ENCODE assay signal across 15 cellular contexts in genomic region chr22:25514436-25514835, GRCh38. TPM values are rescaled to one million over a fixed set of nuclear protein-coding genes. Genes with fewer than 3 reads are reported as not detected.
DNase-seq lines count a peak whose midpoint lies in the region; ATAC-seq, FAIRE-seq and TF ChIP-seq lines count a peak whose summit lies in the region.
"Had no signal": no experiment of that assay in that cellular context is flagged by ENCODE, and none has a peak within 500 bp of the region (broad histone marks: within the 10 kb centered on the region; RNA-seq: fewer than 3 reads in every experiment).

No MANE protein-coding gene starts in this region.

- TF ChIP-seq CTCF in HepG2 (CRISPR knock-in tag; IDR thresholded peaks at IDR 0.05) = no peak
- TF ChIP-seq CTCF in right lobe of liver (IDR thresholded peaks at IDR 0.05) = no peak
- no peak for TF ChIP-seq CTCF in dorsolateral prefrontal cortex (IDR thresholded peaks at IDR 0.05 in 54 of 56, conservative IDR thresholded peaks at IDR 0.05 in 2 of 56; ENCODE audit: low read depth in 1 of 56, partially characterized antibody in 56 of 56)

- no peak overlapping the region for H3K4me2 ChIP-seq in HepG2 (ENCODE audit: low read depth, low read length)
- H3K4me2 ChIP-seq: KMS-11 had no signal

- H3K27me3 ChIP-seq in HepG2 (ENCODE audit: control insufficient read depth in 1 of 2, insufficient read depth in 2 of 2, low read length in 2 of 2) (no peaks in the 10 kb centered on the region), right lobe of liver (no peaks in the 10 kb centered on the region), iPS-20b (ENCODE audit: insufficient read depth, low read length) (no peaks in the 10 kb centered on the region), dorsolateral prefrontal cortex (no peaks in the 10 kb centered on the region)
- H3K27me3 ChIP-seq: gastrocnemius medialis had no signal

- H3K4me3 ChIP-seq in HepG2 (replicated peaks in 1 of 3; ENCODE audit: insufficient read depth in 1 of 3, low read depth in 2 of 3, low read length in 3 of 3) (no peak overlapping the region), right lobe of liver (no peak overlapping the region), iPS-20b (ENCODE audit: low read length) (no peak overlapping the region), dorsolateral prefrontal cortex (no peak overlapping the region)
- H3K4me3 ChIP-seq: gastrocnemius medialis had no signal

- 82% methylated on average over 8 of the region's 8 CpGs for WGBS in HepG2 (ENCODE audit: low lambda C conversion rate)
- WGBS in right lobe of liver (ENCODE audit: insufficient coverage, low coverage, low lambda C conversion rate, missing lambda C conversion rate) = 78% methylated on average over 7 of the region's 8 CpGs

- H3K4me1 ChIP-seq in HepG2 (ENCODE audit: insufficient read depth, low read length) (peaks cover 20% of the 10 kb centered on the region), right lobe of liver (peaks cover 0 to 3% (median 0%) of the 10 kb centered on the region in 4 donors), iPS-20b (ENCODE audit: insufficient read depth, low read length) (peaks cover 8% of the 10 kb centered on the region; the same call in 1 of the 2 replicates)
- H3K4me1 ChIP-seq: gastrocnemius medialis had no signal

- DNase-seq in HepG2 (ENCODE audit: low spot score) (no peak), right lobe of liver (no peak), NCI-H510A (lab: John Stamatoyannopoulos, UW) (peak; percentile 10), dorsolateral prefrontal cortex (no peak)
- DNase-seq: activated CD4-positive, CD25-positive, alpha-beta regulatory T cell; activated effector memory CD4-positive, alpha-beta T cell treated with Interleukin-2 at 50 U/mL for 16 hours; gastrocnemius medialis; NCI-H345; T-helper 2 cell had no signal

- H3K9ac ChIP-seq in HepG2 (ENCODE audit: insufficient read depth, low read depth, low read length) (no peak overlapping the region), iPS-20b (ENCODE audit: low read depth, low read length) (peak overlapping the region; percentile 24; the same call in 1 of the 2 replicates)
- H3K9ac ChIP-seq: KMS-11 had no signal

- in situ Hi-C loops in HepG2 (cut with HindIII; ENCODE audit: extremely low pct_ligation_motif_present, low pct_unique_long_range_greater_than_20kb) = no loop called here

- H4K20me1 ChIP-seq in HepG2 (ENCODE audit: insufficient read depth, low read length) = no peaks in the 10 kb centered on the region

- ATAC-seq in HepG2 = no peak
- ATAC-seq in right lobe of liver = no peak
- no peak for ATAC-seq in HG03442 (IDR thresholded peaks at IDR 0.05; ENCODE audit: unreplicated experiment)
- no peak for ATAC-seq in GM18498 (IDR thresholded peaks at IDR 0.05; ENCODE audit: unreplicated experiment)
- no peak for ATAC-seq in GM21717 (IDR thresholded peaks at IDR 0.05; ENCODE audit: unreplicated experiment)

- TF ChIP-seq RAD21 in HepG2 (CRISPR knock-in tag; IDR thresholded peaks at IDR 0.05) = no peak

- POLR2A ChIA-PET in HepG2 (lab: Yijun Ruan, JAX) = no interaction called here

- TF ChIP-seq POLR2A in HepG2 (IDR thresholded peaks at IDR 0.05; ENCODE audit: insufficient read depth in 1 of 2, low read depth in 2 of 2, low read length in 2 of 2) = no peak
- no peak for TF ChIP-seq POLR2A in right lobe of liver (IDR thresholded peaks at IDR 0.05)

- H2AFZ ChIP-seq in HepG2 (ENCODE audit: low read length) = no peak overlapping the region

- no peaks in the 10 kb centered on the region for H3K79me2 ChIP-seq in HepG2 (ENCODE audit: insufficient read depth, low read length)

- H3K36me3 ChIP-seq in HepG2 (replicated peaks in 1 of 2; ENCODE audit: control insufficient read depth in 1 of 2, insufficient read depth in 2 of 2, low read length in 2 of 2) = peaks cover 0 to 2% of the 10 kb centered on the region in 2 experiments; a peak in 1 of 5 replicates
- H3K36me3 ChIP-seq in right lobe of liver = no peaks in the 10 kb centered on the region
- H3K36me3 ChIP-seq in iPS-20b (ENCODE audit: insufficient read depth, low read depth, low read length) = peaks cover 5% of the 10 kb centered on the region; the same call in 1 of the 2 replicates
- H3K36me3 ChIP-seq: gastrocnemius medialis had no signal

- no TSS peak for BruUV-seq in HepG2 (replicated peaks; lab: Mats Ljungman, UMichigan)

- TF ChIP-seq EP300 in HepG2 (IDR thresholded peaks at IDR 0.05; ENCODE audit: low read depth in 2 of 2, low read length in 2 of 2) (no peak), HepG2 (CRISPR knock-in tag; IDR thresholded peaks at IDR 0.05; ENCODE audit: borderline replicate concordance) (no peak)

- no peak for FAIRE-seq in HepG2 (lab: Jason Lieb, UNC)
- FAIRE-seq: endothelial cell of umbilical vein had no signal

- CTCF ChIA-PET in HepG2 (lab: Yijun Ruan, JAX; ENCODE audit: low intra/inter-chr PET ratio, low total read pairs) = no interaction called here

- H3K27ac ChIP-seq in HepG2 (ENCODE audit: extremely low read length, insufficient read depth, low read length) (no peak overlapping the region), right lobe of liver (no peak overlapping the region), iPS-20b (ENCODE audit: low read length) (no peak overlapping the region), dorsolateral prefrontal cortex (no peak overlapping the region)
- H3K27ac ChIP-seq: gastrocnemius medialis, KMS-11 had no signal

- intact Hi-C loops in HepG2 (cut with micrococcal nuclease; ENCODE audit: unreplicated experiment) = no loop called here
- intact Hi-C loops in right lobe of liver (cut with DNase I) = no loop called here
- intact Hi-C loops in dorsolateral prefrontal cortex (cut with DNase I) = no loop called here

- H3K9me3 ChIP-seq in HepG2 (ENCODE audit: low read length) (no peaks in the 10 kb centered on the region), right lobe of liver (no peaks in the 10 kb centered on the region), iPS-20b (ENCODE audit: insufficient read depth, low read depth, low read length) (no peaks in the 10 kb centered on the region)
- H3K9me3 ChIP-seq: gastrocnemius medialis had no signal

TF ChIP-seq in HepG2, 621 proteins besides CTCF, POLR2A, EP300 and RAD21:
- TF ChIP-seq CREBL2 (CRISPR knock-in tag; IDR thresholded peaks at IDR 0.05; ENCODE audit: borderline replicate concordance) (no peak), NFE2L2 (IDR thresholded peaks at IDR 0.05; ENCODE audit: low read length) (peak; percentile 45)
TF ChIP-seq in HepG2: peak in this region for 1.

RNA-seq across cellular contexts. Expression of gene GRK3, which starts 50.0 kb away (rescaled TPM):
- total RNA-seq in HepG2 (2016; rRNA removed; fragmentation: Illumina TruSeq; extraction: Trizol) (16.7 and 23.6 TPM in 2 replicates), right lobe of liver (1 to 10 TPM; 1.1 to 4.9 (median 3.6) TPM), dorsolateral prefrontal cortex (10 to 100 TPM; 24.2 to 87.3 (median 56.7) TPM)
- 13.1 and 14.5 TPM in 2 replicates for total RNA-seq in HepG2 (2016; cell fraction: cytosol; rRNA removed; fragmentation: Illumina TruSeq; extraction: Trizol; ENCODE audit: low read depth)
- 17.2 and 21.5 TPM in 2 replicates for total RNA-seq in HepG2 (2016; cell fraction: insoluble cytoplasmic fraction; rRNA removed; fragmentation: Illumina TruSeq; extraction: Trizol)
- 24.9 and 31.5 TPM in 2 replicates for total RNA-seq in HepG2 (2016; cell fraction: membrane; rRNA removed; fragmentation: Illumina TruSeq; extraction: Trizol)
- total RNA-seq in HepG2 (2016; cell fraction: nucleus; rRNA removed; fragmentation: Illumina TruSeq; extraction: Trizol) = 10.9 and 11.2 TPM in 2 replicates
- polyA plus RNA-seq in HepG2 (2011; rRNA removed) = 8.4 and 8.5 TPM in 2 replicates
- 4.6 and 7.2 TPM in 2 replicates for polyA plus RNA-seq in HepG2 (2011; cell fraction: cytosol; rRNA removed)
- polyA plus RNA-seq in HepG2 (2011; cell fraction: nucleus; rRNA removed) = 7.4 TPM in 2 replicates
- polyA plus RNA-seq in HepG2 (2012) = 6.3 and 6.9 TPM in 2 replicates
- polyA plus RNA-seq in HepG2 (2016; cell fraction: cytosol; fragmentation: Illumina TruSeq; extraction: Trizol; ENCODE audit: low read depth) = 9.1 and 9.5 TPM in 2 replicates
- polyA plus RNA-seq in HepG2 (2016; cell fraction: insoluble cytoplasmic fraction; fragmentation: Illumina TruSeq; extraction: Trizol; ENCODE audit: low read depth) = 13.1 and 17.4 TPM in 2 replicates
- polyA plus RNA-seq in HepG2 (2016; cell fraction: membrane; fragmentation: Illumina TruSeq; extraction: Trizol; ENCODE audit: low read depth) = 18.9 and 19.4 TPM in 2 replicates
- polyA plus RNA-seq in HepG2 (2016; cell fraction: nucleus; fragmentation: Illumina TruSeq; extraction: Trizol; ENCODE audit: insufficient read depth, low read depth) = 11.1 and 12.7 TPM in 2 replicates
- 12.8 TPM in 1 of 2 replicates, not detected in the other for polyA minus RNA-seq in HepG2 (2011; rRNA and poly(A)+ RNA removed; ENCODE audit: low replicate concordance)
- 9.5 and 11.9 TPM in 2 replicates for polyA minus RNA-seq in HepG2 (2011; cell fraction: cytosol; rRNA and poly(A)+ RNA removed)
- polyA minus RNA-seq in HepG2 (2011; cell fraction: nucleus; rRNA and poly(A)+ RNA removed) = 13.4 and 15.9 TPM in 2 replicates
